12 cellular contexts compared by ENCODE assay signal in the genomic region with DNA sequence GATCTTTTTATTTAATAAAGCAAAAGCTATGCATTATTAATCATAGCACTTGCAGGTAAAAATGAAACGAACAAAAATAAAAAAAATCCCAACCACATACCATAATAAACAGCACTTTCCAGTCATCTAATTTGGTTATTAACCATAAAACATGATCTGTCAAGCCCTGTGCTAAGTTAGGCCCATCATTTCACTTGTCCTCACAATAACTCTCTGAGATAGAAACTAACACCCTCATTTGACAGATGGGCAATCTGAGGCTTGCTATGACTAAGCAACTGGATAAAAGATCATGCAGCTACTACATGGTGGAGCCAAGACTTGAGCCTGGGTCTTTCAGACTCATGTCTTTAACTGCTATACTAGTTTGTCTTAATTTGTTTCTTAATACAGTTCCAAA. TPM values are rescaled to one million over a fixed set of nuclear protein-coding genes. Genes with fewer than 3 reads are reported as not detected.
DNase-seq lines count a peak whose midpoint lies in the region; ATAC-seq, FAIRE-seq and TF ChIP-seq lines count a peak whose summit lies in the region.
"Had no signal": no experiment of that assay in that cellular context is flagged by ENCODE, and none has a peak within 500 bp of the region (broad histone marks: within the 10 kb centered on the region; RNA-seq: fewer than 3 reads in every experiment).

No MANE protein-coding gene starts in this region.

- ATAC-seq in GM19035 (IDR thresholded peaks at IDR 0.05; ENCODE audit: unreplicated experiment) = peak; percentile 88
- peak; percentile 64 for ATAC-seq in HG02642 (IDR thresholded peaks at IDR 0.05; ENCODE audit: poor library complexity, unreplicated experiment)
- peak; percentile 85 for ATAC-seq in HG03469 (IDR thresholded peaks at IDR 0.05; ENCODE audit: unreplicated experiment)

- no peak for TF ChIP-seq POLR2A in GM12891 (IDR thresholded peaks at IDR 0.05; ENCODE audit: low read depth, low read length)

- FAIRE-seq in GM12891 (lab: Jason Lieb, UNC) (peak; percentile 35), RCC 7860 (lab: Jason Lieb, UNC) (no peak)

- DNase-seq in GM12891 (ENCODE audit: insufficient read length, low spot score) = no peak
- no peak for DNase-seq in cerebellar nuclear complex (lab: John Stamatoyannopoulos, UW)
- no peak for DNase-seq in germinal center (ENCODE audit: low spot score)
- no peak for DNase-seq in RCC 7860 (ENCODE audit: low spot score)
- no peak for DNase-seq in NCI-H345 treated with DMSO at 0.1 percent for 48 hours (lab: John Stamatoyannopoulos, UW; ENCODE audit: unreplicated experiment)
- DNase-seq: islet precursor cell, NCI-H1092, stomach had no signal

TF ChIP-seq in GM12891, 5 proteins besides CTCF, POLR2A, EP300 and RAD21:
- no peak for TF ChIP-seq SPI1 (IDR thresholded peaks at IDR 0.05; ENCODE audit: low read depth, low read length)
- TF ChIP-seq TAF1 (IDR thresholded peaks at IDR 0.05; ENCODE audit: low read depth, low read length) = no peak
- no peak for TF ChIP-seq PAX5 (IDR thresholded peaks at IDR 0.05; ENCODE audit: insufficient read depth, low read length, severe bottlenecking)

RNA-seq across cellular contexts. Expression of gene PROSER1, which starts 21.8 kb away (rescaled TPM):
- 15.5 TPM for polyA plus RNA-seq in GM12891 (2012; ENCODE audit: low read depth, missing spikeins)

RNA-seq across cellular contexts. Expression of gene NHLRC3, which starts 22.2 kb away (rescaled TPM):
- 8.9 TPM for polyA plus RNA-seq in GM12891 (2012; ENCODE audit: low read depth, missing spikeins)

RNA-seq across cellular contexts. Expression of gene STOML3, which starts 25.5 kb away (rescaled TPM):
- not detected for polyA plus RNA-seq in GM12891 (2012; ENCODE audit: low read depth, missing spikeins)
- polyA plus RNA-seq: cardiac muscle cell, stomach had no signal
